In the genomic region with DNA sequence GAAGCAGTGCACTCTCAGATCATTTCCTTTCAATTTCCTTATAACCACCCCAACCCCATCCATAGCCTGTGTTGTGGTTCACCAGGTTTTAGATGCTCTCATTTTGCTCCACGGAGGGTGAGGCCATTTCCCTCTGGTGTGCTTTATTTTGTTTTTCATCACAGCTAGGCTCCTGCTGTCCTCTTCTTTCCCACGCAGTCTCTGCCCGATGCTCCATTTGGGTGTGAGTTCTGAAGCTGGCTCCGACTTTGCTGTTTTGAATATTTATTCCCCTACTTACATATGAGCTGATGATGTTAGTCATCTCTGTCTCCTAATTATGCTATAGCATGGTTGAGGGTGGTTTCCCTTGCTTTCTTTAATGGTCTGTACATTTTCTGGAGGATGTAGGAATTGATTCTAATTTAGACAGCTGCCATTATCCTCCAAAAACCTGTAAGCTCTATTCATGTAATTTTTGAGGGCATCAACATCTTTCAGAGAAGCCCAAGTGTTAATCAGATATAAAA, we compare ENCODE assay signal across 23 cellular contexts.
DNase-seq lines count a peak whose midpoint lies in the region; ATAC-seq lines count a peak whose summit lies in the region.
"Had no signal": no experiment of that assay in that cellular context is flagged by ENCODE, and none has a peak within 500 bp of the region (broad histone marks: within the 10 kb centered on the region; RNA-seq: fewer than 3 reads in every experiment).

No MANE protein-coding gene starts in this region.

- H3K27me3 Mint-ChIP-seq in T-helper 2 cell treated with Interferon-gamma antibody and Interleukin-4, amounts not matched to agents 5 μg/mL and 100 μg/mL, for 36 hours (ENCODE audit: low read depth) = no peaks in the 10 kb centered on the region

- H3K4me1 Mint-ChIP-seq in T-helper 2 cell treated with Interferon-gamma antibody and Interleukin-4, amounts not matched to agents 5 μg/mL and 100 μg/mL, for 36 hours (ENCODE audit: low read depth) = peaks cover 21% of the 10 kb centered on the region
- H3K4me1 Mint-ChIP-seq: IgD-negative memory B cell had no signal

- H3K9me3 Mint-ChIP-seq in T-helper 2 cell treated with Interferon-gamma antibody and Interleukin-4, amounts not matched to agents 5 μg/mL and 100 μg/mL, for 36 hours = no peaks in the 10 kb centered on the region
- H3K9me3 Mint-ChIP-seq: IgD-negative memory B cell had no signal

- ATAC-seq in activated CD4-positive, CD25-positive, alpha-beta regulatory T cell treated with anti-CD3 and anti-CD28 coated beads, Interleukin-2, amount 50 U/mL, for 24 hours = peak; percentile 51 to 55
- ATAC-seq in GM21619 (IDR thresholded peaks at IDR 0.05; ENCODE audit: unreplicated experiment) (peak; percentile 55), HG03139 (IDR thresholded peaks at IDR 0.05; ENCODE audit: unreplicated experiment) (no peak)

- no peak for DNase-seq in activated CD4-positive, CD25-positive, alpha-beta regulatory T cell (lab: John Stamatoyannopoulos, UW)
- no peak for DNase-seq in T-helper 2 cell treated with Interferon-gamma antibody and Interleukin-4, amounts not matched to agents 5 μg/mL and 100 μg/mL, for 36 hours (ENCODE audit: low spot score)
- DNase-seq in occipital lobe (lab: John Stamatoyannopoulos, UW) (peak; percentile 11), SW 1271 (lab: John Stamatoyannopoulos, UW) (no peak), NCI-H1694 treated with DMSO at 0.1 percent for 48 hours (lab: John Stamatoyannopoulos, UW) (no peak)
- DNase-seq: AML-193, DMS79, H7, Kasumi-1, MM.1S, NCI-H1105, NCI-H1694, NCI-H2107, NCI-H2227 treated with DMSO at 0.1 percent for 48 hours, NCI-H510A treated with DMSO at 0.1 percent for 48 hours, NCI-H774, OCI-M1, SHP77 had no signal

- no peaks in the 10 kb centered on the region for H3K36me3 Mint-ChIP-seq in T-helper 2 cell treated with Interferon-gamma antibody and Interleukin-4, amounts not matched to agents 5 μg/mL and 100 μg/mL, for 36 hours (ENCODE audit: low read depth)
- H3K36me3 Mint-ChIP-seq: CD14-positive monocyte had no signal

- peak overlapping the region; percentile 26 for H3K4me3 Mint-ChIP-seq in T-helper 2 cell treated with Interferon-gamma antibody and Interleukin-4, amounts not matched to agents 5 μg/mL and 100 μg/mL, for 36 hours
- H3K4me3 Mint-ChIP-seq: CD14-positive monocyte, IgD-negative memory B cell had no signal

- H3K27ac Mint-ChIP-seq in T-helper 2 cell treated with Interferon-gamma antibody and Interleukin-4, amounts not matched to agents 5 μg/mL and 100 μg/mL, for 36 hours = peak overlapping the region; percentile 1
- H3K27ac Mint-ChIP-seq: IgD-negative memory B cell had no signal
